8 cellular contexts compared by ENCODE assay signal in the genomic region with DNA sequence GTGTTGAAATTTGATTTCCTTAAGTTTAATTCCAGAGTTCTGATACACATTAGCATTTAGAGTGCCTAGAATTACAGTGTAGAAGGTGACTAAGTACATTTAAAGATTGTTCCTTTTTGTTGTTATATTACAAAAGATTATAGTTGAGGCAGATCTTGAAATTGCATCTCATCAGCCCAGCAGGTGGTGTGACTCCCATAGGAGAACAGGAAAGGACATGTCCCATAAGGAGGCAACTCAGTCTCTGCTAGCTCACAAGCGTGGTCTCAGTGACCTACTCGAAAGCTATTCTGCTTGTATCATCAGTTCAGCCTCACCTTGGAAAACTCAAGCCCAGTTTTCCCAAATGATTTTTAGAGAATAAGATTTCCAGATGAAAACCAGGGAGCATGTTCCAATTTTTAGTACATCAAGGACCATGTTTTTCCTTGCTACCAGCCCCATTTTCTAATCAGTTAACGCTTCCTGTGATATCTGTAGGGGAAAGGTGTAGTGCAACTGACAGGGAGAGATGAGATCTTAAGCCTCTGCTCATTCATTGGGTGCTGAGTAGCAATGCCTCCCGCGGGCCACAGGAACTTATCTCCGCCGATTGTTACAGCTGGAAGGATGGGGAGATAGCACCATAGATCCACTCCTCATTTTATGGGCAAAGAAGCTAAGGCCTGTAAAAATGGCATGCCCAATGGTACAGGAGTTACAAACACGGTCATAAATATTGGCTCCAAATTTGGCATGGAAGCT. TPM values are rescaled to one million over a fixed set of nuclear protein-coding genes. Genes with fewer than 3 reads are reported as not detected.
DNase-seq lines count a peak whose midpoint lies in the region; ATAC-seq, FAIRE-seq and TF ChIP-seq lines count a peak whose summit lies in the region.

No MANE protein-coding gene starts in this region.

- FAIRE-seq in pancreas (lab: Jason Lieb, UNC) (no peak), D721Med (lab: Jason Lieb, UNC) (no peak)

- WGBS in esophagus squamous epithelium, 2 donors, result 30 to 32% methylated on average over 8 of the region's 8 CpGs
- 62 to 68% methylated on average over 8 of the region's 8 CpGs for WGBS in pancreas, 2 donors

- H3K4me3 ChIP-seq in CD8-positive, alpha-beta T cell (ENCODE audit: low read depth, low read length), result no peak overlapping the region
- H3K4me3 ChIP-seq in RWPE2 (ENCODE audit: severe bottlenecking), result no peak overlapping the region
- peak overlapping the region; percentile 86 to 95 (median 92) for H3K4me3 ChIP-seq in esophagus squamous epithelium
- H3K4me3 ChIP-seq in pancreas, result no peak overlapping the region

- peaks cover 19% of the 10 kb centered on the region for H3K4me1 Mint-ChIP-seq in CD8-positive, alpha-beta T cell (ENCODE audit: low read depth)

- H3K36me3 Mint-ChIP-seq in CD8-positive, alpha-beta T cell, result peaks cover 3% of the 10 kb centered on the region

- TF ChIP-seq POLR2A in esophagus squamous epithelium (IDR thresholded peaks at IDR 0.05), result no peak

- H3K9me3 Mint-ChIP-seq in CD8-positive, alpha-beta T cell, result no peaks in the 10 kb centered on the region

- TF ChIP-seq CTCF in CD8-positive, alpha-beta T cell (IDR thresholded peaks at IDR 0.05), result no peak
- no peak for TF ChIP-seq CTCF in RWPE2 (IDR thresholded peaks at IDR 0.05; ENCODE audit: poor library complexity, severe bottlenecking)
- TF ChIP-seq CTCF in esophagus squamous epithelium (IDR thresholded peaks at IDR 0.05), result peak in 4 of 6 experiments; percentile 22 to 47 (median 32)
- no peak for TF ChIP-seq CTCF in pancreas (IDR thresholded peaks at IDR 0.05)
- no peak for TF ChIP-seq CTCF in D721Med (IDR thresholded peaks at IDR 0.05; ENCODE audit: insufficient read depth, missing control alignments)
- TF ChIP-seq CTCF in omental fat pad (IDR thresholded peaks at IDR 0.05), result no peak

- peaks cover 20% of the 10 kb centered on the region for H3K27me3 Mint-ChIP-seq in CD8-positive, alpha-beta T cell (ENCODE audit: low read depth)

- peaks cover 4% of the 10 kb centered on the region for H3K4me1 ChIP-seq in CD8-positive, alpha-beta T cell (ENCODE audit: insufficient read depth, low read length)
- H3K4me1 ChIP-seq in RWPE2 (ENCODE audit: insufficient read depth, poor library complexity, severe bottlenecking), result peaks cover 31% of the 10 kb centered on the region
- peaks cover 0 to 40% (median 18%) of the 10 kb centered on the region in 3 donors for H3K4me1 ChIP-seq in esophagus squamous epithelium
- peaks cover 0 to 10% (median 5%) of the 10 kb centered on the region in 3 donors for H3K4me1 ChIP-seq in pancreas

- no peaks in the 10 kb centered on the region for H3K9me3 ChIP-seq in CD8-positive, alpha-beta T cell (ENCODE audit: low read length)
- H3K9me3 ChIP-seq in RWPE2 (ENCODE audit: severe bottlenecking) (no peaks in the 10 kb centered on the region), esophagus squamous epithelium (no peaks in the 10 kb centered on the region), pancreas (no peaks in the 10 kb centered on the region)

- no peak overlapping the region for H3K27ac ChIP-seq in CD8-positive, alpha-beta T cell (ENCODE audit: low read depth, low read length)
- peak overlapping the region; percentile 88 for H3K27ac ChIP-seq in RWPE2 (ENCODE audit: poor library complexity, severe bottlenecking)
- peak overlapping the region; percentile 93 to 98 (median 95) for H3K27ac ChIP-seq in esophagus squamous epithelium
- peak overlapping the region in 3 of 4 donors; percentile 75 to 85 (median 76) for H3K27ac ChIP-seq in pancreas

- CTCF ChIA-PET in CD8-positive, alpha-beta T cell (lab: Charles Lee), result interaction anchor here (0.7 to 1.2 kb wide), 4 partner anchors 12 to 258 kb away, joined by 3 to 4 read pairs (median 3); no protein-coding TSS in a partner anchor

- H3K36me3 ChIP-seq in CD8-positive, alpha-beta T cell (ENCODE audit: insufficient read depth, low read length), result no peaks in the 10 kb centered on the region
- H3K36me3 ChIP-seq in RWPE2 (ENCODE audit: low read depth) (no peaks in the 10 kb centered on the region), esophagus squamous epithelium (no peaks in the 10 kb centered on the region), pancreas (no peaks in the 10 kb centered on the region)

- POLR2A ChIA-PET in CD8-positive, alpha-beta T cell (lab: Charles Lee), result no interaction called here

- ATAC-seq in CD8-positive, alpha-beta T cell, result no peak
- no peak for ATAC-seq in RWPE2 (ENCODE audit: low read depth)
- ATAC-seq in pancreas, result no peak
- no peak for ATAC-seq in HG02870 (IDR thresholded peaks at IDR 0.05; ENCODE audit: unreplicated experiment)
- ATAC-seq in omental fat pad (ENCODE audit: low FRiP score), result no peak

- peak overlapping the region; percentile 72 for H3K4me3 Mint-ChIP-seq in CD8-positive, alpha-beta T cell

- H3K27ac Mint-ChIP-seq in CD8-positive, alpha-beta T cell, result peak overlapping the region; percentile 10

- intact Hi-C loops in CD8-positive, alpha-beta T cell (cut with DNase I, micrococcal nuclease), result loop anchor here in 1 of 2 experiments (2.0 kb wide), 1 partner anchor 259 kb away; no protein-coding TSS in a partner anchor
- intact Hi-C loops in esophagus squamous epithelium (cut with DNase I), result no loop called here
- intact Hi-C loops in pancreas (cut with DNase I), result loop anchor here in 1 of 3 donors (10.0 kb wide), 1 partner anchor 261 kb away; no protein-coding TSS in a partner anchor

- no peak for DNase-seq in CD8-positive, alpha-beta T cell
- DNase-seq in RWPE2 (ENCODE audit: low spot score) (no peak), esophagus squamous epithelium (lab: John Stamatoyannopoulos, UW) (no peak), pancreas (no peak), D721Med (ENCODE audit: insufficient read length, low spot score) (no peak), omental fat pad (ENCODE audit: low spot score) (no peak), OCI-M2 (lab: John Stamatoyannopoulos, UW; ENCODE audit: unreplicated experiment) (no peak)

- H3K27me3 ChIP-seq in CD8-positive, alpha-beta T cell (ENCODE audit: insufficient read depth, low read length), result no peaks in the 10 kb centered on the region
- H3K27me3 ChIP-seq in RWPE2 (ENCODE audit: insufficient read depth, poor library complexity, severe bottlenecking) (no peaks in the 10 kb centered on the region), esophagus squamous epithelium (peaks cover 0 to 4% (median 0%) of the 10 kb centered on the region in 4 donors), pancreas (no peaks in the 10 kb centered on the region)

RNA-seq across cellular contexts. Expression of gene GNAI1, which starts 1.1 kb away (rescaled TPM):
- under 1 TPM; 0.30 to 0.36 TPM for total RNA-seq in CD8-positive, alpha-beta T cell
- 10 to 100 TPM; 27.3 to 46.3 (median 38.8) TPM for total RNA-seq in esophagus squamous epithelium
- 1 to 10 TPM; 3.0 to 8.6 (median 4.9) TPM for total RNA-seq in pancreas
- polyA plus RNA-seq in pancreas, result 10 to 100 TPM in 1 of 2 donors, 1 to 10 TPM in 1; 4.3 to 25.9 TPM
- 100 to 1,000 TPM in 2 of 4 donors, 10 to 100 TPM in 2; 62.2 to 149 (median 92.6) TPM for total RNA-seq in omental fat pad

Comparison
In these comparisons a context has a peak if more than half of its experiments do, and no peak if none do; other contexts are left out.
1. H3K4me3 ChIP-seq: peak in esophagus squamous epithelium (4 of 4); none in CD8-positive, alpha-beta T cell (single experiment), RWPE2 (single experiment) and pancreas (0 of 4).
2. CTCF ChIP-seq: peak in esophagus squamous epithelium (4 of 6); none in CD8-positive, alpha-beta T cell (single experiment), RWPE2 (single experiment), pancreas (0 of 4), D721Med (single experiment) and omental fat pad (0 of 3).